29 cellular contexts compared by ENCODE assay signal in the genomic region with DNA sequence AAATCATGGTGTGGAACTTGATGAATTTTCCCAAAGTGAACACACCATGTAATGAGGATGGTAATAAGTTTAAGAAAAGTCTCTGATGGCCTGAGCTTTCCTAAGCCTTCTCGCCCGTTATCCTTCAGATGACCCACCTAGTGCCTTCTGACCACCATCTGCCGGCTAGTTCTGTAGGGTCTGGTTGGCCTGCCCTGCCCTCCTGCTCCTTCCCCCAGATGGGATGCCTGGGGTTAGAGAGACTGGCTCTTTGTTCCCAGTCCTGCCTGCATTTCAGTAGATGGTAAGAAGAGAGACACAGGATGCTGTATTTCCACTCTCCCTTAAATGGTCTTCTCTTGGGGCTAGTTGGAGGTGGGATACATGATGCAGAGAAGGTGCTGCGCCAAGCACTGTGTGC.
"Had no signal": no experiment of that assay in that cellular context is flagged by ENCODE, and none has a peak within 500 bp of the region (broad histone marks: within the 10 kb centered on the region; RNA-seq: fewer than 3 reads in every experiment).

No MANE protein-coding gene starts in this region.

- H3K27ac ChIP-seq: breast epithelium, esophagus squamous epithelium, left lung, ovary, skin epidermis, stomach, thyroid gland, upper lobe of right lung had no signal

- DNase-seq: activated CD4-positive, alpha-beta T cell treated with anti-CD3 and anti-CD28 coated beads for 36 hours; activated CD4-positive, CD25-positive, alpha-beta regulatory T cell; activated CD8-positive, alpha-beta memory T cell treated with anti-CD3 and anti-CD28 coated beads, Interleukin-2, amount 10 ng/mL, durations not matched to agents 7 days and 5 days; activated CD8-positive, alpha-beta T cell treated with anti-CD3 and anti-CD28 coated beads, Interleukin-2, amount 10 ng/mL, durations not matched to agents 7 days and 5 days; activated naive CD8-positive, alpha-beta T cell treated with anti-CD3 and anti-CD28 coated beads, Interleukin-2, amount 50 U/mL, for 24 hours; activated T-cell treated with anti-CD3 and anti-CD28 coated beads, Interleukin-2, amount 50 U/mL, for 48 hours; amygdala; esophagus squamous epithelium; foreskin melanocyte; left lung; ovary; stimulated activated CD4-positive, alpha-beta T cell treated with anti-CD3 and anti-CD28 coated beads, Interleukin-12 subunit alpha, Interleukin-12 subunit beta, amount 100 ng/mL, for 4 hours; stimulated activated CD4-positive, alpha-beta T cell treated with anti-CD3 and anti-CD28 coated beads, Interleukin-4, amount 100 ng/mL, for 24 hours; stimulated activated naive B cell treated with anti-CD40 and anti-IgM and Interleukin-4, amounts not matched to agents 10 μg/mL and 1 μg/mL and 100 μg/mL, for 72 hours; stomach; T-helper 2 cell; thyroid gland; upper lobe of right lung had no signal

- H3K27me3 ChIP-seq: breast epithelium, esophagus squamous epithelium, left lung, ovary, stomach, thyroid gland, upper lobe of right lung had no signal

- H3K4me1 Mint-ChIP-seq: activated CD8-positive, alpha-beta memory T cell treated with anti-CD3 and anti-CD28 coated beads, Interleukin-2, amount 10 ng/mL, durations not matched to agents 7 days and 5 days; activated naive CD4-positive, alpha-beta T cell treated with anti-CD3 and anti-CD28 coated beads, Interleukin-2, amount 50 U/mL, for 24 hours; activated naive CD8-positive, alpha-beta T cell treated with anti-CD3 and anti-CD28 coated beads, Interleukin-2, amount 50 U/mL, for 24 hours; central memory CD8-positive, alpha-beta T cell; stimulated activated naive B cell treated with anti-CD40 and anti-IgM and Interleukin-4, amounts not matched to agents 10 μg/mL and 1 μg/mL and 100 μg/mL, for 72 hours had no signal

- FAIRE-seq: islet of Langerhans had no signal

- H3K27ac Mint-ChIP-seq: activated CD4-positive, alpha-beta T cell treated with anti-CD3 and anti-CD28 coated beads for 36 hours; activated CD8-positive, alpha-beta memory T cell treated with anti-CD3 and anti-CD28 coated beads, Interleukin-2, amount 10 ng/mL, durations not matched to agents 7 days and 5 days; activated CD8-positive, alpha-beta T cell treated with anti-CD3 and anti-CD28 coated beads, Interleukin-2, amount 10 ng/mL, durations not matched to agents 7 days and 5 days; activated naive CD4-positive, alpha-beta T cell treated with anti-CD3 and anti-CD28 coated beads, Interleukin-2, amount 50 U/mL, for 24 hours; activated naive CD8-positive, alpha-beta T cell treated with anti-CD3 and anti-CD28 coated beads, Interleukin-2, amount 50 U/mL, for 24 hours; activated T-helper 2 cell treated with anti-CD3 and anti-CD28 coated beads, Interferon-gamma antibody, Interleukin-2, Interleukin-4, amounts not matched to agents 10 μg/mL and 5 μg/mL and 100 μg/mL, durations not matched to agents 14 hours and 24 hours and 36 hours; dendritic cell treated with granulocyte-macrophage colony-stimulating factor and Interleukin-4, amounts not matched to agents 40 ng/mL and 50 ng/mL, for 4 days; endodermal cell; progenitor cell of endocrine pancreas; stimulated activated naive B cell treated with anti-CD40 and anti-IgM and Interleukin-4, amounts not matched to agents 10 μg/mL and 1 μg/mL and 100 μg/mL, for 72 hours had no signal

- H3K4me3 Mint-ChIP-seq: activated CD4-positive, alpha-beta T cell treated with anti-CD3 and anti-CD28 coated beads for 36 hours; activated CD8-positive, alpha-beta memory T cell treated with anti-CD3 and anti-CD28 coated beads, Interleukin-2, amount 10 ng/mL, durations not matched to agents 7 days and 5 days; activated CD8-positive, alpha-beta T cell treated with anti-CD3 and anti-CD28 coated beads, Interleukin-2, amount 10 ng/mL, durations not matched to agents 7 days and 5 days; activated naive CD4-positive, alpha-beta T cell treated with anti-CD3 and anti-CD28 coated beads, Interleukin-2, amount 50 U/mL, for 24 hours; activated naive CD8-positive, alpha-beta T cell treated with anti-CD3 and anti-CD28 coated beads, Interleukin-2, amount 50 U/mL, for 24 hours; central memory CD8-positive, alpha-beta T cell; dendritic cell treated with granulocyte-macrophage colony-stimulating factor and Interleukin-4, amounts not matched to agents 40 ng/mL and 50 ng/mL, for 4 days; endodermal cell; nephron; stimulated activated naive B cell treated with anti-CD40 and anti-IgM and Interleukin-4, amounts not matched to agents 10 μg/mL and 1 μg/mL and 100 μg/mL, for 72 hours had no signal

- H3K27me3 Mint-ChIP-seq: activated CD8-positive, alpha-beta memory T cell treated with anti-CD3 and anti-CD28 coated beads, Interleukin-2, amount 10 ng/mL, durations not matched to agents 7 days and 5 days; activated naive CD4-positive, alpha-beta T cell treated with anti-CD3 and anti-CD28 coated beads, Interleukin-2, amount 50 U/mL, for 24 hours; central memory CD8-positive, alpha-beta T cell; progenitor cell of endocrine pancreas; stimulated activated naive B cell treated with anti-CD40 and anti-IgM and Interleukin-4, amounts not matched to agents 10 μg/mL and 1 μg/mL and 100 μg/mL, for 72 hours had no signal

- H3K4me1 ChIP-seq: breast epithelium had no signal

- H3K4me3 ChIP-seq: breast epithelium, esophagus squamous epithelium, left lung, lung, ovary, skin epidermis, stomach, thyroid gland, upper lobe of right lung had no signal

- H3K36me3 Mint-ChIP-seq: activated CD8-positive, alpha-beta memory T cell treated with anti-CD3 and anti-CD28 coated beads, Interleukin-2, amount 10 ng/mL, durations not matched to agents 7 days and 5 days; activated naive CD4-positive, alpha-beta T cell treated with anti-CD3 and anti-CD28 coated beads, Interleukin-2, amount 50 U/mL, for 24 hours; stimulated activated naive B cell treated with anti-CD40 and anti-IgM and Interleukin-4, amounts not matched to agents 10 μg/mL and 1 μg/mL and 100 μg/mL, for 72 hours had no signal

- H3K36me3 ChIP-seq: breast epithelium, esophagus squamous epithelium, left lung, ovary, stomach, thyroid gland, upper lobe of right lung had no signal

- H3K9me3 Mint-ChIP-seq: activated naive CD4-positive, alpha-beta T cell treated with anti-CD3 and anti-CD28 coated beads, Interleukin-2, amount 50 U/mL, for 24 hours; activated naive CD8-positive, alpha-beta T cell treated with anti-CD3 and anti-CD28 coated beads, Interleukin-2, amount 50 U/mL, for 24 hours; activated T-helper 2 cell treated with anti-CD3 and anti-CD28 coated beads, Interferon-gamma antibody, Interleukin-2, Interleukin-4, amounts not matched to agents 10 μg/mL and 5 μg/mL and 100 μg/mL, durations not matched to agents 14 hours and 24 hours and 36 hours; central memory CD8-positive, alpha-beta T cell; dendritic cell treated with granulocyte-macrophage colony-stimulating factor and Interleukin-4, amounts not matched to agents 40 ng/mL and 50 ng/mL, for 4 days; nephron; stimulated activated naive B cell treated with anti-CD40 and anti-IgM and Interleukin-4, amounts not matched to agents 10 μg/mL and 1 μg/mL and 100 μg/mL, for 72 hours had no signal

- H3K9me3 ChIP-seq: breast epithelium, esophagus squamous epithelium, left lung, ovary, stomach, thyroid gland, upper lobe of right lung had no signal
